In the genomic region with DNA sequence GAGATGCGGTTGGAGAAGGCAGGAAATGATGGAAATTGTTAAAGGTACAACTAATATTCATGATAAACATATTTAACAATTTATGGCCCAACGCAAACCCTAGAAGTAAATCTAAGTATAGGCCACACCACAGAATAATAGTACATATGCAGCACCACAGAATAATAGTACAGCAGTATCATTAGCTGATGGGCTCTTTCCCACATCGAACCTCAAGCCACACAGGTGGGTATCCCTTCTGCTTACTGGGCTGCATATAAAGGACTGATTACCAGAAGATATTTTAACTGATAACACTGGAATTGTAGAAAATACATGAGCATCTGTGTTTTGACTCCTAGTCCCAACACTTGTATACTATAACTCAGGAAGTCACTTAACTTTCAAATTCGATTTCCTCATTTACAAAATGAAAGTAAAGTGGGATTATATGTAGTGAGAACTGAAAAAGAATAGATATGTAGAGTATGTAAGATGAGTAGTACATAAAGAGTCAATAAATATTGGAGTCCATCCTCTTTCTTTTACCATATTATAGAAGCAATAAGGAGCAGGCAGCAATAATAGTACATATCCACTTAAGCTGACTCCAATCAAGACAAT, we compare ENCODE assay signal across 1 cellular context.
TF ChIP-seq lines count a peak whose summit lies in the region.

No MANE protein-coding gene starts in this region.

TF ChIP-seq in GM12878, 131 proteins besides CTCF, POLR2A, EP300 and RAD21:
- TF ChIP-seq SREBF2 (IDR thresholded peaks at IDR 0.05; ENCODE audit: low read length) (no peak), SMC3 (IDR thresholded peaks at IDR 0.05; ENCODE audit: borderline replicate concordance, low read length) (peak; percentile 8; the same call in 1 of the 2 replicates)
- TF ChIP-seq, protein P1, sequence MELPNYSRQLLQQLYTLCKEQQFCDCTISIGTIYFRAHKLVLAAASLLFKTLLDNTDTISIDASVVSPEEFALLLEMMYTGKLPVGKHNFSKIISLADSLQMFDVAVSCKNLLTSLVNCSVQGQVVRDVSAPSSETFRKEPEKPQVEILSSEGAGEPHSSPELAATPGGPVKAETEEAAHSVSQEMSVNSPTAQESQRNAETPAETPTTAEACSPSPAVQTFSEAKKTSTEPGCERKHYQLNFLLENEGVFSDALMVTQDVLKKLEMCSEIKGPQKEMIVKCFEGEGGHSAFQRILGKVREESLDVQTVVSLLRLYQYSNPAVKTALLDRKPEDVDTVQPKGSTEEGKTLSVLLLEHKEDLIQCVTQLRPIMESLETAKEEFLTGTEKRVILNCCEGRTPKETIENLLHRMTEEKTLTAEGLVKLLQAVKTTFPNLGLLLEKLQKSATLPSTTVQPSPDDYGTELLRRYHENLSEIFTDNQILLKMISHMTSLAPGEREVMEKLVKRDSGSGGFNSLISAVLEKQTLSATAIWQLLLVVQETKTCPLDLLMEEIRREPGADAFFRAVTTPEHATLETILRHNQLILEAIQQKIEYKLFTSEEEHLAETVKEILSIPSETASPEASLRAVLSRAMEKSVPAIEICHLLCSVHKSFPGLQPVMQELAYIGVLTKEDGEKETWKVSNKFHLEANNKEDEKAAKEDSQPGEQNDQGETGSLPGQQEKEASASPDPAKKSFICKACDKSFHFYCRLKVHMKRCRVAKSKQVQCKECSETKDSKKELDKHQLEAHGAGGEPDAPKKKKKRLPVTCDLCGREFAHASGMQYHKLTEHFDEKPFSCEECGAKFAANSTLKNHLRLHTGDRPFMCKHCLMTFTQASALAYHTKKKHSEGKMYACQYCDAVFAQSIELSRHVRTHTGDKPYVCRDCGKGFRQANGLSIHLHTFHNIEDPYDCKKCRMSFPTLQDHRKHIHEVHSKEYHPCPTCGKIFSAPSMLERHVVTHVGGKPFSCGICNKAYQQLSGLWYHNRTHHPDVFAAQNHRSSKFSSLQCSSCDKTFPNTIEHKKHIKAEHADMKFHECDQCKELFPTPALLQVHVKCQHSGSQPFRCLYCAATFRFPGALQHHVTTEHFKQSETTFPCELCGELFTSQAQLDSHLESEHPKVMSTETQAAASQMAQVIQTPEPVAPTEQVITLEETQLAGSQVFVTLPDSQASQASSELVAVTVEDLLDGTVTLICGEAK (IDR thresholded peaks at IDR 0.05; ENCODE audit: borderline replicate concordance): no peak
